1 cellular context compared by ENCODE assay signal in the genomic region with DNA sequence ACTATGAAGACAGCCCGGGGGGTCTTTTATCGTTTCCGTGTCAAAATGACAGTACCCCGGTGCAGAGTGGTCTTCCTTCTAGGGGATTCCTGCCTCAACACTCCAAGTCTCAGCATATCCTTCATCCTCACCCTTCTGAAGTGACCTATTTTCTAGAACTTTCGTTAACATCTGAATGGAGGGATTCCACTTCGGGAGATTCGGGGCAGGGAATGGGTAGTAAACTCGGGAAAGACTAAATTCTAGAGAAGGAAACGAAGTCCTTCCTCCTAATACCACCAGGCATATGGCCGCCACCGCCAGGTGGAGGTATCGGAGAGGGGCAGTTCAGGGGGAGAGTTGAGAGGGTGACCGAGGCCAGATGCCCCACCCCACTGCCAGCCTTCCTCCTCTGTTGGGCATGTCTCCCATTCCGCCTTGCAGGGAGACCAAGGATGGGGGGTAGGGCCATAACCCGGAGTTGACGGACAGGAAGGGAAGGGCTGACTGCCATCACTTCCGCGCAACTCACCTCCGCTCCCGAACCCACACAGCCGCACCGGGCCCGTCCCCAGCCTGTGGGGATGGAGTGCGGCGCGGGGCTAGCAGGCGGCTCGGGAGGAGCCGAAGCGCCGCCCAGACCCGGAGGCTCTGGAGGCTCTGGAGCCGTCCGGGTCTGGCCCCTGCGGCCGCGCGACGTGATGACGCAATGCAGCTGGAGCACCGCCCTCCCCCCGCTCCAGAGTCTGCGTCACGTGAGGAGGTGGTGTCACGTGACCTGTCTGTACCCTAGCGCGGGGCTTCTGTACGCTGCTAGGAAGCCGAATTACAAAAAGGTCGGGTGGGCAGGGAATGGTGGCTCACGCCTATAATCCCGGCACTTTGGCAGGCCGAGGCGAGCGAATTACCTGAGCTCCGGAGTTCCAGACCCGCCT.
TF ChIP-seq lines count a peak whose summit lies in the region.

TSS of gene KLHL12 (minus strand) at position 657 of the 914 bp plus-strand sequence. CDS start 2,072 bp downstream, outside the sequence.

TF ChIP-seq in HepG2, 621 proteins besides CTCF, POLR2A, EP300 and RAD21 (continued from another document and continues in another):
- peak; percentile 87 for TF ChIP-seq PHF21A (CRISPR knock-in tag; IDR thresholded peaks at IDR 0.05)
- TF ChIP-seq, protein P1, sequence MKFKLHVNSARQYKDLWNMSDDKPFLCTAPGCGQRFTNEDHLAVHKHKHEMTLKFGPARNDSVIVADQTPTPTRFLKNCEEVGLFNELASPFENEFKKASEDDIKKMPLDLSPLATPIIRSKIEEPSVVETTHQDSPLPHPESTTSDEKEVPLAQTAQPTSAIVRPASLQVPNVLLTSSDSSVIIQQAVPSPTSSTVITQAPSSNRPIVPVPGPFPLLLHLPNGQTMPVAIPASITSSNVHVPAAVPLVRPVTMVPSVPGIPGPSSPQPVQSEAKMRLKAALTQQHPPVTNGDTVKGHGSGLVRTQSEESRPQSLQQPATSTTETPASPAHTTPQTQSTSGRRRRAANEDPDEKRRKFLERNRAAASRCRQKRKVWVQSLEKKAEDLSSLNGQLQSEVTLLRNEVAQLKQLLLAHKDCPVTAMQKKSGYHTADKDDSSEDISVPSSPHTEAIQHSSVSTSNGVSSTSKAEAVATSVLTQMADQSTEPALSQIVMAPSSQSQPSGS (CRISPR knock-in tag; IDR thresholded peaks at IDR 0.05): peak; percentile 97
- peak; percentile 25 for TF ChIP-seq IKZF4 (CRISPR knock-in tag; IDR thresholded peaks at IDR 0.05; ENCODE audit: borderline replicate concordance, low read depth, not compliant biosample characterization)
- TF ChIP-seq TMF1 (CRISPR knock-in tag; IDR thresholded peaks at IDR 0.05; ENCODE audit: low read depth): peak; percentile 23; the same call in 1 of the 2 replicates
- TF ChIP-seq, protein P2, sequence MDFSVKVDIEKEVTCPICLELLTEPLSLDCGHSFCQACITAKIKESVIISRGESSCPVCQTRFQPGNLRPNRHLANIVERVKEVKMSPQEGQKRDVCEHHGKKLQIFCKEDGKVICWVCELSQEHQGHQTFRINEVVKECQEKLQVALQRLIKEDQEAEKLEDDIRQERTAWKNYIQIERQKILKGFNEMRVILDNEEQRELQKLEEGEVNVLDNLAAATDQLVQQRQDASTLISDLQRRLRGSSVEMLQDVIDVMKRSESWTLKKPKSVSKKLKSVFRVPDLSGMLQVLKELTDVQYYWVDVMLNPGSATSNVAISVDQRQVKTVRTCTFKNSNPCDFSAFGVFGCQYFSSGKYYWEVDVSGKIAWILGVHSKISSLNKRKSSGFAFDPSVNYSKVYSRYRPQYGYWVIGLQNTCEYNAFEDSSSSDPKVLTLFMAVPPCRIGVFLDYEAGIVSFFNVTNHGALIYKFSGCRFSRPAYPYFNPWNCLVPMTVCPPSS (IDR thresholded peaks at IDR 0.05): peak; percentile 85; the same call in 1 of the 2 replicates
- no peak; the same call in 1 of the 2 replicates for TF ChIP-seq ZNF354B (CRISPR knock-in tag; IDR thresholded peaks at IDR 0.05)
- TF ChIP-seq, protein P3, sequence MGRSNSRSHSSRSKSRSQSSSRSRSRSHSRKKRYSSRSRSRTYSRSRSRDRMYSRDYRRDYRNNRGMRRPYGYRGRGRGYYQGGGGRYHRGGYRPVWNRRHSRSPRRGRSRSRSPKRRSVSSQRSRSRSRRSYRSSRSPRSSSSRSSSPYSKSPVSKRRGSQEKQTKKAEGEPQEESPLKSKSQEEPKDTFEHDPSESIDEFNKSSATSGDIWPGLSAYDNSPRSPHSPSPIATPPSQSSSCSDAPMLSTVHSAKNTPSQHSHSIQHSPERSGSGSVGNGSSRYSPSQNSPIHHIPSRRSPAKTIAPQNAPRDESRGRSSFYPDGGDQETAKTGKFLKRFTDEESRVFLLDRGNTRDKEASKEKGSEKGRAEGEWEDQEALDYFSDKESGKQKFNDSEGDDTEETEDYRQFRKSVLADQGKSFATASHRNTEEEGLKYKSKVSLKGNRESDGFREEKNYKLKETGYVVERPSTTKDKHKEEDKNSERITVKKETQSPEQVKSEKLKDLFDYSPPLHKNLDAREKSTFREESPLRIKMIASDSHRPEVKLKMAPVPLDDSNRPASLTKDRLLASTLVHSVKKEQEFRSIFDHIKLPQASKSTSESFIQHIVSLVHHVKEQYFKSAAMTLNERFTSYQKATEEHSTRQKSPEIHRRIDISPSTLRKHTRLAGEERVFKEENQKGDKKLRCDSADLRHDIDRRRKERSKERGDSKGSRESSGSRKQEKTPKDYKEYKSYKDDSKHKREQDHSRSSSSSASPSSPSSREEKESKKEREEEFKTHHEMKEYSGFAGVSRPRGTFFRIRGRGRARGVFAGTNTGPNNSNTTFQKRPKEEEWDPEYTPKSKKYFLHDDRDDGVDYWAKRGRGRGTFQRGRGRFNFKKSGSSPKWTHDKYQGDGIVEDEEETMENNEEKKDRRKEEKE (IDR thresholded peaks at IDR 0.05): no peak
- no peak for TF ChIP-seq U2AF2 (IDR thresholded peaks at IDR 0.05; ENCODE audit: low read depth, low read length)
- no peak for TF ChIP-seq ZNF10 (CRISPR knock-in tag; IDR thresholded peaks at IDR 0.05; ENCODE audit: borderline replicate concordance, low read depth)
- no peak for TF ChIP-seq ZNF704 (CRISPR knock-in tag; IDR thresholded peaks at IDR 0.05; ENCODE audit: borderline replicate concordance)
- TF ChIP-seq ZFP1 (CRISPR knock-in tag; IDR thresholded peaks at IDR 0.05): peak; percentile 69; the same call in 1 of the 2 replicates
- peak; percentile 69; the same call in 1 of the 2 replicates for TF ChIP-seq BRD4 (CRISPR knock-in tag; IDR thresholded peaks at IDR 0.05)
- peak; percentile 91 for TF ChIP-seq ZFY (CRISPR knock-in tag; IDR thresholded peaks at IDR 0.05)
- TF ChIP-seq, protein P4, sequence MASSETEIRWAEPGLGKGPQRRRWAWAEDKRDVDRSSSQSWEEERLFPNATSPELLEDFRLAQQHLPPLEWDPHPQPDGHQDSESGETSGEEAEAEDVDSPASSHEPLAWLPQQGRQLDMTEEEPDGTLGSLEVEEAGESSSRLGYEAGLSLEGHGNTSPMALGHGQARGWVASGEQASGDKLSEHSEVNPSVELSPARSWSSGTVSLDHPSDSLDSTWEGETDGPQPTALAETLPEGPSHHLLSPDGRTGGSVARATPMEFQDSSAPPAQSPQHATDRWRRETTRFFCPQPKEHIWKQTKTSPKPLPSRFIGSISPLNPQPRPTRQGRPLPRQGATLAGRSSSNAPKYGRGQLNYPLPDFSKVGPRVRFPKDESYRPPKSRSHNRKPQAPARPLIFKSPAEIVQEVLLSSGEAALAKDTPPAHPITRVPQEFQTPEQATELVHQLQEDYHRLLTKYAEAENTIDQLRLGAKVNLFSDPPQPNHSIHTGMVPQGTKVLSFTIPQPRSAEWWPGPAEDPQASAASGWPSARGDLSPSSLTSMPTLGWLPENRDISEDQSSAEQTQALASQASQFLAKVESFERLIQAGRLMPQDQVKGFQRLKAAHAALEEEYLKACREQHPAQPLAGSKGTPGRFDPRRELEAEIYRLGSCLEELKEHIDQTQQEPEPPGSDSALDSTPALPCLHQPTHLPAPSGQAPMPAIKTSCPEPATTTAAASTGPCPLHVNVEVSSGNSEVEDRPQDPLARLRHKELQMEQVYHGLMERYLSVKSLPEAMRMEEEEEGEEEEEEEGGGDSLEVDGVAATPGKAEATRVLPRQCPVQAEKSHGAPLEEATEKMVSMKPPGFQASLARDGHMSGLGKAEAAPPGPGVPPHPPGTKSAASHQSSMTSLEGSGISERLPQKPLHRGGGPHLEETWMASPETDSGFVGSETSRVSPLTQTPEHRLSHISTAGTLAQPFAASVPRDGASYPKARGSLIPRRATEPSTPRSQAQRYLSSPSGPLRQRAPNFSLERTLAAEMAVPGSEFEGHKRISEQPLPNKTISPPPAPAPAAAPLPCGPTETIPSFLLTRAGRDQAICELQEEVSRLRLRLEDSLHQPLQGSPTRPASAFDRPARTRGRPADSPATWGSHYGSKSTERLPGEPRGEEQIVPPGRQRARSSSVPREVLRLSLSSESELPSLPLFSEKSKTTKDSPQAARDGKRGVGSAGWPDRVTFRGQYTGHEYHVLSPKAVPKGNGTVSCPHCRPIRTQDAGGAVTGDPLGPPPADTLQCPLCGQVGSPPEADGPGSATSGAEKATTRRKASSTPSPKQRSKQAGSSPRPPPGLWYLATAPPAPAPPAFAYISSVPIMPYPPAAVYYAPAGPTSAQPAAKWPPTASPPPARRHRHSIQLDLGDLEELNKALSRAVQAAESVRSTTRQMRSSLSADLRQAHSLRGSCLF (CRISPR knock-in tag; IDR thresholded peaks at IDR 0.05; ENCODE audit: borderline replicate concordance): no peak
- peak; percentile 89 for TF ChIP-seq ZNF343 (CRISPR knock-in tag; IDR thresholded peaks at IDR 0.05)
- TF ChIP-seq ARNTL (CRISPR knock-in tag; IDR thresholded peaks at IDR 0.05): 0 out of 2 replicates have a peak, but pooled peaks have one; percentile 78
- TF ChIP-seq ZSCAN22 (CRISPR knock-in tag; IDR thresholded peaks at IDR 0.05): no peak
- TF ChIP-seq MAFF (IDR thresholded peaks at IDR 0.05; ENCODE audit: low read depth, low read length): no peak
- TF ChIP-seq ZBTB2 (CRISPR knock-in tag; IDR thresholded peaks at IDR 0.05; ENCODE audit: low read depth): peak; percentile 80; the same call in 1 of the 2 replicates
- TF ChIP-seq, protein P5, sequence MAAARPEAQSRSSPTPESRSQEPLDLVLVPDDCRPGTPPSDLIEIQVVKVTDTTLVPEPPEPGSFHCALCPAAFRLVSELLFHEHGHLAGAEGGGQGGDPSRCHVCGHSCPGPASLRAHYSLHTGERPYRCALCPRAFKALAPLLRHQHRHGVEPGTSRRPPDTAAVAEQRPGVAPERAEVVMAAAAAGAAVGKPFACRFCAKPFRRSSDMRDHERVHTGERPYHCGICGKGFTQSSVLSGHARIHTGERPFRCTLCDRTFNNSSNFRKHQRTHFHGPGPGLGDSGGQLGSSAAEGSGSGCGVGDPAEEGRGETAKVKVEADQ (CRISPR knock-in tag; IDR thresholded peaks at IDR 0.05; ENCODE audit: borderline replicate concordance): no peak; the same call in 1 of the 2 replicates
- TF ChIP-seq, protein P6, sequence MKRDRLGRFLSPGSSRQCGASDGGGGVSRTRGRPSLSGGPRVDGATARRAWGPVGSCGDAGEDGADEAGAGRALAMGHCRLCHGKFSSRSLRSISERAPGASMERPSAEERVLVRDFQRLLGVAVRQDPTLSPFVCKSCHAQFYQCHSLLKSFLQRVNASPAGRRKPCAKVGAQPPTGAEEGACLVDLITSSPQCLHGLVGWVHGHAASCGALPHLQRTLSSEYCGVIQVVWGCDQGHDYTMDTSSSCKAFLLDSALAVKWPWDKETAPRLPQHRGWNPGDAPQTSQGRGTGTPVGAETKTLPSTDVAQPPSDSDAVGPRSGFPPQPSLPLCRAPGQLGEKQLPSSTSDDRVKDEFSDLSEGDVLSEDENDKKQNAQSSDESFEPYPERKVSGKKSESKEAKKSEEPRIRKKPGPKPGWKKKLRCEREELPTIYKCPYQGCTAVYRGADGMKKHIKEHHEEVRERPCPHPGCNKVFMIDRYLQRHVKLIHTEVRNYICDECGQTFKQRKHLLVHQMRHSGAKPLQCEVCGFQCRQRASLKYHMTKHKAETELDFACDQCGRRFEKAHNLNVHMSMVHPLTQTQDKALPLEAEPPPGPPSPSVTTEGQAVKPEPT (CRISPR knock-in tag; IDR thresholded peaks at IDR 0.05; ENCODE audit: low read depth): 0 out of 2 replicates have a peak, but pooled peaks have one; percentile 53
- no peak for TF ChIP-seq ZNF337 (CRISPR knock-in tag; IDR thresholded peaks at IDR 0.05; ENCODE audit: borderline replicate concordance, low read depth)
- no peak for TF ChIP-seq ZSCAN25 (CRISPR knock-in tag; IDR thresholded peaks at IDR 0.05)
- no peak for TF ChIP-seq ZNF569 (CRISPR knock-in tag; IDR thresholded peaks at IDR 0.05; ENCODE audit: borderline replicate concordance)
- TF ChIP-seq ZFP36L1 (CRISPR knock-in tag; IDR thresholded peaks at IDR 0.05): peak; percentile 42
- peak; percentile 84; the same call in 1 of the 2 replicates for TF ChIP-seq ZNF383 (CRISPR knock-in tag; IDR thresholded peaks at IDR 0.05; ENCODE audit: borderline replicate concordance)
- TF ChIP-seq ZBTB20 (CRISPR knock-in tag; IDR thresholded peaks at IDR 0.05; ENCODE audit: borderline replicate concordance, low read depth): peak; percentile 58; the same call in 1 of the 2 replicates
- TF ChIP-seq ZNF737 (CRISPR knock-in tag; IDR thresholded peaks at IDR 0.05; ENCODE audit: borderline replicate concordance): no peak
- TF ChIP-seq DR1 (CRISPR knock-in tag; IDR thresholded peaks at IDR 0.05): peak; percentile 75
- TF ChIP-seq FOXK1 (CRISPR knock-in tag; IDR thresholded peaks at IDR 0.05; ENCODE audit: borderline replicate concordance, low read depth): peak; percentile 96
- no peak for TF ChIP-seq ZKSCAN1 (IDR thresholded peaks at IDR 0.05; ENCODE audit: low read length)
- peak; percentile 88 for TF ChIP-seq ZNF747 (CRISPR knock-in tag; IDR thresholded peaks at IDR 0.05; ENCODE audit: borderline replicate concordance)
- TF ChIP-seq ZNF781 (CRISPR knock-in tag; IDR thresholded peaks at IDR 0.05; ENCODE audit: borderline replicate concordance, not compliant biosample characterization): no peak
- TF ChIP-seq ZNF225 (CRISPR knock-in tag; IDR thresholded peaks at IDR 0.05): no peak
- TF ChIP-seq ZBTB38 (CRISPR knock-in tag; IDR thresholded peaks at IDR 0.05): peak; percentile 84
- no peak for TF ChIP-seq PLRG1 (conservative IDR thresholded peaks at IDR 0.05)
